In genomic region chr3:122646146-122646988, GRCh38 we compare ENCODE assay signal across 1 cellular context.
TF ChIP-seq lines count a peak whose summit lies in the region.

No MANE protein-coding gene starts in this region.

TF ChIP-seq in GM23338, 12 proteins besides CTCF, POLR2A, EP300 and RAD21 (continued from another document):
- no peak for TF ChIP-seq ZNF462 (CRISPR knock-in tag; IDR thresholded peaks at IDR 0.05)
